ENCODE assay signal across 8 cellular contexts in the genomic region with DNA sequence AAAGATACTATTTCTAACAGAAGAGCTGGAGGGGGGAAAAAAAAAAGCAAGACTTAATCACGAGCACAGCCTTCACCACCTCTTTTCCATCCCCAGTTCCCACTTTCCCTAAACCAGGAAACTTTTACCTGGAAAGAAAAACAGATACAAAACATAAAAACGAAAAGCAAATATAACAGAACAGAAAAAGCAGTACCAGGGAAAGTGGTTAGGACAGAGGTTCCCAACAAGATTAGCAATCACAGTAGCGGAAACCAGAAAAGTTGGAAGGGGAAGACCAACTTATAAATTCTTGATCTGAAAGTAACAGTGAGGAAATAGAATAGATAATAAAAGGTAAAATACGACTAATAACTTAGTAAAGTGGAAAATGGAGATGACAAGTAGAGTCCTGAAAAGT. TPM values are rescaled to one million over a fixed set of nuclear protein-coding genes. Genes with fewer than 3 reads are reported as not detected.
DNase-seq lines count a peak whose midpoint lies in the region; ATAC-seq and TF ChIP-seq lines count a peak whose summit lies in the region.

No MANE protein-coding gene starts in this region.

- H3K4me3 ChIP-seq in HEK293 (ENCODE audit: low read depth, low read length), result peak overlapping the region; percentile 64
- H3K4me3 ChIP-seq in iPS-11a (ENCODE audit: low read depth, low read length), result peak overlapping the region; percentile 79
- peak overlapping the region; percentile 93 for H3K4me3 ChIP-seq in smooth muscle cell

- H3K9ac ChIP-seq in smooth muscle cell (ENCODE audit: low read depth), result peak overlapping the region; percentile 95

- no peaks in the 10 kb centered on the region for H3K9me3 Mint-ChIP-seq in activated CD8-positive, alpha-beta T cell treated with anti-CD3 and anti-CD28 coated beads, Interleukin-2, amount 10 ng/mL, durations not matched to agents 7 days and 5 days (ENCODE audit: insufficient read depth)

- no peak for ATAC-seq in activated CD8-positive, alpha-beta T cell treated with anti-CD3 and anti-CD28 coated beads, Interleukin-2, amount 10 ng/mL, durations not matched to agents 7 days and 5 days

- H3K79me2 ChIP-seq in smooth muscle cell (ENCODE audit: low read depth), result peaks cover 68% of the 10 kb centered on the region

- H2AFZ ChIP-seq in smooth muscle cell (ENCODE audit: low read depth), result no peak overlapping the region

- DNase-seq in activated CD8-positive, alpha-beta T cell treated with anti-CD3 and anti-CD28 coated beads, Interleukin-2, amount 10 ng/mL, durations not matched to agents 7 days and 5 days, result no peak
- no peak for DNase-seq in smooth muscle cell (lab: John Stamatoyannopoulos, UW; ENCODE audit: unreplicated experiment)
- no peak for DNase-seq in activated CD4-positive, CD25-positive, alpha-beta regulatory T cell treated with anti-CD3 and anti-CD28 coated beads, Interleukin-2, amount 50 U/mL, for 72 hours
- no peak for DNase-seq in NAMALWA (ENCODE audit: low spot score)
- no peak for DNase-seq in GM19238 (ENCODE audit: insufficient read length, low spot score)
- DNase-seq in NCI-H2081 (lab: John Stamatoyannopoulos, UW), result no peak

- H3K4me1 ChIP-seq in HEK293 (ENCODE audit: control insufficient read depth, insufficient read depth, low read length) (peaks cover 14% of the 10 kb centered on the region), smooth muscle cell (ENCODE audit: low read depth) (peaks cover 20% of the 10 kb centered on the region)

- peak overlapping the region; percentile 96 for H3K4me3 Mint-ChIP-seq in activated CD8-positive, alpha-beta T cell treated with anti-CD3 and anti-CD28 coated beads, Interleukin-2, amount 10 ng/mL, durations not matched to agents 7 days and 5 days

- H3K27ac ChIP-seq in HEK293 (ENCODE audit: extremely low read depth, low read depth, low read length), result peak overlapping the region; percentile 100
- peak overlapping the region; percentile 90 for H3K27ac ChIP-seq in smooth muscle cell (ENCODE audit: low read depth)

- WGBS in smooth muscle cell (ENCODE audit: low lambda C conversion rate), result 13% methylated on average over 4 of the region's 4 CpGs

- H3K36me3 ChIP-seq in HEK293 (ENCODE audit: control insufficient read depth in 2 of 2, insufficient read depth in 1 of 2, low read length in 2 of 2) (peaks cover 51 to 55% of the 10 kb centered on the region in 2 experiments), smooth muscle cell (ENCODE audit: low read depth) (peaks cover 7% of the 10 kb centered on the region)

- TF ChIP-seq CTCF in HEK293 (tag by site-specific recombination; IDR thresholded peaks at IDR 0.05) (no peak), smooth muscle cell (IDR thresholded peaks at IDR 0.05; ENCODE audit: borderline replicate concordance, insufficient read depth, poor library complexity, severe bottlenecking) (no peak)

- peaks cover 58% of the 10 kb centered on the region for H3K36me3 Mint-ChIP-seq in activated CD8-positive, alpha-beta T cell treated with anti-CD3 and anti-CD28 coated beads, Interleukin-2, amount 10 ng/mL, durations not matched to agents 7 days and 5 days (ENCODE audit: low read depth)

- no peaks in the 10 kb centered on the region for H3K27me3 Mint-ChIP-seq in activated CD8-positive, alpha-beta T cell treated with anti-CD3 and anti-CD28 coated beads, Interleukin-2, amount 10 ng/mL, durations not matched to agents 7 days and 5 days (ENCODE audit: low read depth)

- no peaks in the 10 kb centered on the region for H3K27me3 ChIP-seq in smooth muscle cell (ENCODE audit: low read depth)

- POLR2A ChIA-PET in HEK293 (lab: Yijun Ruan, JAX), result interaction anchor here (0.6 to 4.2 kb wide), 29 partner anchors 9 to 418 kb away, joined by 3 to 112 read pairs (median 6); partner anchors contain the start of genes BAG6, C6orf47, GPANK1 and HSPA1B
- POLR2A ChIA-PET in activated CD8-positive, alpha-beta T cell treated with anti-CD3 and anti-CD28 coated beads, Interleukin-2, amount 10 ng/mL, durations not matched to agents 7 days and 5 days (lab: Charles Lee), result interaction anchor here (0.7 to 5.9 kb wide), 28 partner anchors 9 to 1431 kb away, joined by 3 to 64 read pairs (median 6); partner anchors contain the start of genes AIF1, ATF6B, BAG6 and C6orf47

- H3K9me3 ChIP-seq in HEK293 (ENCODE audit: control insufficient read depth, insufficient read depth, low read depth, low read length) (no peaks in the 10 kb centered on the region), smooth muscle cell (replicated peaks; ENCODE audit: low read depth) (no peaks in the 10 kb centered on the region)

- H4K20me1 ChIP-seq in smooth muscle cell (ENCODE audit: low read depth), result peaks cover 58% of the 10 kb centered on the region

- CTCF ChIA-PET in HEK293 (lab: Yijun Ruan, JAX), result interaction anchor here (4.3 to 13.9 kb wide), 2 partner anchors 47 to 57 kb away, joined by 40 to 431 read pairs; partner anchors contain the start of gene NCR3
- CTCF ChIA-PET in activated CD8-positive, alpha-beta T cell treated with anti-CD3 and anti-CD28 coated beads, Interleukin-2, amount 10 ng/mL, durations not matched to agents 7 days and 5 days (lab: Charles Lee), result interaction anchor here (1.1 to 16.9 kb wide), 8 partner anchors 11 to 294 kb away, joined by 3 to 676 read pairs (median 13); partner anchors contain the start of genes BAG6, LST1, LTA and LTB

- peak overlapping the region; percentile 99 for H3K4me2 ChIP-seq in smooth muscle cell

- H3K4me1 Mint-ChIP-seq in activated CD8-positive, alpha-beta T cell treated with anti-CD3 and anti-CD28 coated beads, Interleukin-2, amount 10 ng/mL, durations not matched to agents 7 days and 5 days (ENCODE audit: low read depth), result peaks cover 50% of the 10 kb centered on the region

- H3F3A ChIP-seq in smooth muscle cell (ENCODE audit: low read depth), result peaks cover 17% of the 10 kb centered on the region

- H3K27ac Mint-ChIP-seq in activated CD8-positive, alpha-beta T cell treated with anti-CD3 and anti-CD28 coated beads, Interleukin-2, amount 10 ng/mL, durations not matched to agents 7 days and 5 days, result peak overlapping the region; percentile 94

TF ChIP-seq in HEK293, 187 proteins besides CTCF, POLR2A, EP300 and RAD21:
- no peak for TF ChIP-seq ZSCAN30 (tag by site-specific recombination; IDR thresholded peaks at IDR 0.05)
- no peak for TF ChIP-seq ZFP3 (tag by site-specific recombination; IDR thresholded peaks at IDR 0.05; ENCODE audit: low read depth)
- peak; percentile 93 for TF ChIP-seq PRDM1 (tag by site-specific recombination; IDR thresholded peaks at IDR 0.05)
- TF ChIP-seq ZNF423 (tag by site-specific recombination; IDR thresholded peaks at IDR 0.05), result 0 out of 2 replicates have a peak, but pooled peaks have one; percentile 10
- TF ChIP-seq ZNF266 (tag by site-specific recombination; IDR thresholded peaks at IDR 0.05; ENCODE audit: low read depth), result no peak
- no peak for TF ChIP-seq ZNF214 (tag by site-specific recombination; IDR thresholded peaks at IDR 0.05; ENCODE audit: borderline replicate concordance)
- no peak for TF ChIP-seq ZNF514 (tag by site-specific recombination; IDR thresholded peaks at IDR 0.05)

RNA-seq across cellular contexts. Expression of gene DDX39B, which starts 1.2 kb away (rescaled TPM):
- total RNA-seq in activated CD8-positive, alpha-beta T cell treated with anti-CD3 and anti-CD28 coated beads, Interleukin-2, amount 10 ng/mL, durations not matched to agents 7 days and 5 days, result 100 to 1,000 TPM; 477 to 488 TPM
- total RNA-seq in smooth muscle cell, result 137 and 153 TPM in 2 replicates
- 117 and 146 TPM in 2 replicates for polyA plus RNA-seq in smooth muscle cell

RNA-seq across cellular contexts. Expression of gene ATP6V1G2, which starts 5.8 kb away (rescaled TPM):
- total RNA-seq in activated CD8-positive, alpha-beta T cell treated with anti-CD3 and anti-CD28 coated beads, Interleukin-2, amount 10 ng/mL, durations not matched to agents 7 days and 5 days, result 1 to 10 TPM; 2.5 TPM
- 0.90 and 1.0 TPM in 2 replicates for total RNA-seq in smooth muscle cell
- 2.3 and 2.4 TPM in 2 replicates for polyA plus RNA-seq in smooth muscle cell

RNA-seq across cellular contexts. Expression of gene NFKBIL1, which starts 6.8 kb away (rescaled TPM):
- 10 to 100 TPM; 13.5 to 14.2 TPM for total RNA-seq in activated CD8-positive, alpha-beta T cell treated with anti-CD3 and anti-CD28 coated beads, Interleukin-2, amount 10 ng/mL, durations not matched to agents 7 days and 5 days
- total RNA-seq in smooth muscle cell, result 8.1 and 28.2 TPM in 2 replicates
- polyA plus RNA-seq in smooth muscle cell, result 23.5 and 25.9 TPM in 2 replicates

RNA-seq across cellular contexts. Expression of gene MCCD1, which starts 11.9 kb away (rescaled TPM):
- not detected for total RNA-seq in activated CD8-positive, alpha-beta T cell treated with anti-CD3 and anti-CD28 coated beads, Interleukin-2, amount 10 ng/mL, durations not matched to agents 7 days and 5 days
- not detected in 2 replicates for total RNA-seq in smooth muscle cell
- not detected in 2 replicates for polyA plus RNA-seq in smooth muscle cell

RNA-seq across cellular contexts. Expression of gene LTA, which starts 31.4 kb away (rescaled TPM):
- total RNA-seq in activated CD8-positive, alpha-beta T cell treated with anti-CD3 and anti-CD28 coated beads, Interleukin-2, amount 10 ng/mL, durations not matched to agents 7 days and 5 days, result 10 to 100 TPM; 19.4 to 24.6 TPM
- 1.8 TPM in 1 of 2 replicates, not detected in the other for total RNA-seq in smooth muscle cell
- 0.74 TPM in 1 of 2 replicates, not detected in the other for polyA plus RNA-seq in smooth muscle cell
